8 cellular contexts compared by ENCODE assay signal in genomic region chr10:63554666-63555065, GRCh38. TPM values are rescaled to one million over a fixed set of nuclear protein-coding genes. Genes with fewer than 3 reads are reported as not detected.
DNase-seq lines count a peak whose midpoint lies in the region; ATAC-seq and TF ChIP-seq lines count a peak whose summit lies in the region.

No MANE protein-coding gene starts in this region.

- H3K9me2 ChIP-seq in Loucy (replicated peaks; ENCODE audit: low read depth, low read length), result no peaks in the 10 kb centered on the region

- no TSS peak for BruUV-seq in Calu3 (replicated peaks; lab: Mats Ljungman, UMichigan)

- H3K4me3 ChIP-seq in Loucy (ENCODE audit: low read length, poor library complexity, severe bottlenecking), result peak overlapping the region; percentile 9

- H3K4me1 Mint-ChIP-seq in Calu3 (ENCODE audit: low read depth, unreplicated experiment), result peaks cover 62% of the 10 kb centered on the region

- CTCF ChIA-PET in Calu3 (lab: Charles Lee), result interaction anchor here (0.6 to 2.0 kb wide), 2 partner anchors 32 to 166 kb away, joined by 4 to 5 read pairs; no protein-coding TSS in a partner anchor

- H2AFZ ChIP-seq in Loucy (ENCODE audit: low read length), result no peak overlapping the region

- H3K27ac Mint-ChIP-seq in Calu3 (ENCODE audit: unreplicated experiment), result peak overlapping the region; percentile 98

- peaks cover 24% of the 10 kb centered on the region for H3K36me3 Mint-ChIP-seq in Calu3 (ENCODE audit: insufficient read depth, unreplicated experiment)

- no peak overlapping the region for H3K9ac ChIP-seq in Loucy (ENCODE audit: low read depth, low read length, poor library complexity, severe bottlenecking)

- ATAC-seq in GM21447 (IDR thresholded peaks at IDR 0.05; ENCODE audit: unreplicated experiment) (peak; percentile 76), left ventricle myocardium superior (no peak)

- H3K79me2 ChIP-seq in Loucy (ENCODE audit: insufficient read depth, low read length), result 0 out of 2 replicates have a peak, but pooled peaks cover 7% of the 10 kb centered on the region

- no peaks in the 10 kb centered on the region for H3K27me3 ChIP-seq in Loucy (ENCODE audit: insufficient read depth, low read length, poor library complexity, severe bottlenecking)

- H3K4me1 ChIP-seq in Loucy (ENCODE audit: insufficient read depth, low read length, poor library complexity, severe bottlenecking), result peaks cover 14% of the 10 kb centered on the region

- no peaks in the 10 kb centered on the region for H3K36me3 ChIP-seq in Loucy (ENCODE audit: insufficient read depth, low read length)

- no peaks in the 10 kb centered on the region for H3F3A ChIP-seq in Loucy (ENCODE audit: low read depth)

- no peaks in the 10 kb centered on the region for H4K20me1 ChIP-seq in Loucy (ENCODE audit: insufficient read depth, low read length, poor library complexity, severe bottlenecking)

- intact Hi-C loops in Calu3 (cut with micrococcal nuclease; ENCODE audit: unreplicated experiment), result loop anchor here (1.0 kb wide), 1 partner anchor 75 kb away; no protein-coding TSS in a partner anchor
- intact Hi-C loops in left ventricle myocardium superior (cut with micrococcal nuclease), result no loop called here

- DNase-seq in Calu3 (peak; percentile 79), medulla oblongata (ENCODE audit: extremely low spot score) (peak; percentile 33), left ventricle myocardium superior (no peak), cerebellum (ENCODE audit: low spot score) (no peak), hypothalamus (lab: John Stamatoyannopoulos, UW) (no peak)
- DNase-seq in activated gamma-delta T cell treated with anti-CD3 and anti-CD28 coated beads, Interleukin-2, amount 50 U/mL, for 16 hours (ENCODE audit: low read depth), result peak; percentile 11

- peak overlapping the region; percentile 49 for H3K4me2 ChIP-seq in Loucy (ENCODE audit: low read depth, low read length, poor library complexity, severe bottlenecking)

- peak overlapping the region; percentile 56 for H3K4me3 Mint-ChIP-seq in Calu3 (ENCODE audit: low read depth, unreplicated experiment)

- H3K9me3 ChIP-seq in Loucy (ENCODE audit: insufficient read depth, low read depth, low read length), result no peaks in the 10 kb centered on the region

- TF ChIP-seq CTCF in Calu3 (IDR thresholded peaks at IDR 0.05; ENCODE audit: unreplicated experiment), result no peak
- no peak for TF ChIP-seq CTCF in Loucy (conservative IDR thresholded peaks at IDR 0.05; ENCODE audit: low read length)

- no peaks in the 10 kb centered on the region for H3K9me3 Mint-ChIP-seq in Calu3 (ENCODE audit: low read depth, unreplicated experiment)

- no peaks in the 10 kb centered on the region for H3K27me3 Mint-ChIP-seq in Calu3 (ENCODE audit: unreplicated experiment)

RNA-seq across cellular contexts. Expression of gene REEP3, which starts 33.5 kb away (rescaled TPM):
- 94.7 and 97.5 TPM in 2 replicates for total RNA-seq in Calu3 (2022)
- 17.4 TPM for total RNA-seq in left ventricle myocardium superior
- 18.7 TPM for total RNA-seq in cerebellum

Comparison
In these comparisons a context has a peak if more than half of its experiments do, and no peak if none do; other contexts are left out.
1. DNase-seq: peak in Calu3 (single experiment), activated gamma-delta T cell treated with anti-CD3 and anti-CD28 coated beads, Interleukin-2, amount 50 U/mL, for 16 hours (single experiment) and medulla oblongata (single experiment); none in left ventricle myocardium superior (single experiment), cerebellum (single experiment) and hypothalamus (0 of 51).